In genomic region chr15:37015476-37015875, GRCh38 we compare ENCODE assay signal across 11 cellular contexts.
DNase-seq lines count a peak whose midpoint lies in the region; ATAC-seq and TF ChIP-seq lines count a peak whose summit lies in the region.
"Had no signal": no experiment of that assay in that cellular context is flagged by ENCODE, and none has a peak within 500 bp of the region (broad histone marks: within the 10 kb centered on the region; RNA-seq: fewer than 3 reads in every experiment).

No MANE protein-coding gene starts in this region.

- ATAC-seq in GM18867 (IDR thresholded peaks at IDR 0.05; ENCODE audit: unreplicated experiment) (peak; percentile 20), RWPE2 (ENCODE audit: low read depth) (peak; percentile 13; the same call in 1 of the 3 replicates)

- TF ChIP-seq POLR2A in ovary (IDR thresholded peaks at IDR 0.05) = no peak

- no peak for TF ChIP-seq EP300 in ovary (IDR thresholded peaks at IDR 0.05)

- no peak overlapping the region for H3K27ac ChIP-seq in RWPE2 (ENCODE audit: poor library complexity, severe bottlenecking)
- peak overlapping the region; percentile 11 to 74 for H3K27ac ChIP-seq in ovary
- H3K27ac ChIP-seq: BLaER1, parathyroid adenoma had no signal

- H3K36me3 ChIP-seq in RWPE2 (ENCODE audit: low read depth) (no peaks in the 10 kb centered on the region), ovary (no peaks in the 10 kb centered on the region)
- H3K36me3 ChIP-seq: BLaER1 had no signal

- H3K27me3 ChIP-seq in RWPE2 (ENCODE audit: insufficient read depth, poor library complexity, severe bottlenecking) = no peaks in the 10 kb centered on the region
- no peaks in the 10 kb centered on the region for H3K27me3 ChIP-seq in ovary
- H3K27me3 ChIP-seq: BLaER1 had no signal

- no peaks in the 10 kb centered on the region for H3K4me1 ChIP-seq in RWPE2 (ENCODE audit: insufficient read depth, poor library complexity, severe bottlenecking)
- peaks cover 13% of the 10 kb centered on the region for H3K4me1 ChIP-seq in ovary (ENCODE audit: insufficient read depth)
- H3K4me1 ChIP-seq: BLaER1, parathyroid adenoma had no signal

- TF ChIP-seq CTCF in RWPE2 (IDR thresholded peaks at IDR 0.05; ENCODE audit: poor library complexity, severe bottlenecking) (no peak), fibroblast of pulmonary artery (IDR thresholded peaks at IDR 0.05; ENCODE audit: low read length, missing control alignments) (no peak), ovary (IDR thresholded peaks at IDR 0.05) (no peak)

- WGBS in ovary, 3 donors = 7 to 14% (median 12%) methylated on average over 4 of the region's 4 CpGs

- intact Hi-C loops in ovary (cut with DNase I) = loop anchor here in 2 of 4 donors (5.0 to 10.0 kb wide), 2 partner anchors 79 to 87 kb away; partner anchors contain the start of gene MEIS2 (in 1 of the 2)

- H3K9me3 ChIP-seq in RWPE2 (ENCODE audit: severe bottlenecking) (no peaks in the 10 kb centered on the region), ovary (no peaks in the 10 kb centered on the region)
- H3K9me3 ChIP-seq: BLaER1 had no signal

- H3K4me3 ChIP-seq in RWPE2 (ENCODE audit: severe bottlenecking) (no peak overlapping the region), fibroblast of pulmonary artery (replicated peaks; ENCODE audit: low read depth, low read length) (no peak overlapping the region), ovary (no peak overlapping the region)
- H3K4me3 ChIP-seq: BLaER1 had no signal

- DNase-seq in RWPE2 (ENCODE audit: low spot score) (no peak), fibroblast of pulmonary artery (ENCODE audit: low read depth) (peak; percentile 32), ovary (no peak), ecto neural progenitor cell (ENCODE audit: low spot score) (no peak), COR-L47 (lab: John Stamatoyannopoulos, UW) (no peak)
- DNase-seq in NK-92 treated with Interleukin-12 subunit alpha and Interleukin-12 subunit beta, amount 100 ng/mL, for 24 hours (lab: John Stamatoyannopoulos, UW) = no peak
- no peak for DNase-seq in activated CD4-positive, alpha-beta T cell treated with anti-CD3 and anti-CD28 coated beads for 4 hours
- DNase-seq: NCI-H774 had no signal
